9 cellular contexts compared by ENCODE assay signal in genomic region chr4:140300271-140300970, GRCh38.
DNase-seq lines count a peak whose midpoint lies in the region; FAIRE-seq and TF ChIP-seq lines count a peak whose summit lies in the region.
"Had no signal": no experiment of that assay in that cellular context is flagged by ENCODE, and none has a peak within 500 bp of the region (broad histone marks: within the 10 kb centered on the region; RNA-seq: fewer than 3 reads in every experiment).

No MANE protein-coding gene starts in this region.

- no peaks in the 10 kb centered on the region for H3K79me1 ChIP-seq in H1 (ENCODE audit: low read depth, low read length)

- WGBS in H1 (ENCODE audit: extremely low coverage in 1 of 2, insufficient coverage in 1 of 2, insufficient read length in 1 of 2, insufficient replicate concordance in 2 of 2, low coverage in 1 of 2, low lambda C conversion rate in 2 of 2, missing lambda C conversion rate in 1 of 2), 2 experiments = 81% methylated on average over 4 of the region's 4 CpGs; no CpG with 5 or more reads in 1 of the 2 experiments

- H3K18ac ChIP-seq in H1 (ENCODE audit: extremely low read depth, low read length) = no peak overlapping the region

- H3K4ac ChIP-seq in H1 (replicated peaks; ENCODE audit: insufficient read length, low read depth, low read length) = no peak overlapping the region

- intact Hi-C loops in ascending aorta (cut with DNase I) = no loop called here

- no peak overlapping the region for H3K9ac ChIP-seq in H1 (replicated peaks in 1 of 4; ENCODE audit: extremely low read depth in 1 of 4, low read depth in 3 of 4, low read length in 3 of 4)

- H3K79me2 ChIP-seq in H1 (ENCODE audit: control insufficient read depth in 1 of 2, insufficient read depth in 2 of 2, low read length in 2 of 2) = no peaks in the 10 kb centered on the region

- H3K27me3 ChIP-seq in H1 (replicated peaks in 1 of 4; ENCODE audit: control insufficient read depth in 3 of 4, extremely low read depth in 1 of 4, insufficient read depth in 3 of 4, low read length in 3 of 4) = no peaks in the 10 kb centered on the region; a peak in 1 of 7 replicates
- H3K27me3 ChIP-seq in ascending aorta = no peaks in the 10 kb centered on the region
- H3K27me3 ChIP-seq: body of pancreas had no signal

- H2BK12ac ChIP-seq in H1 (ENCODE audit: low read depth, low read length) = no peak overlapping the region

- H3K4me3 ChIP-seq in H1 (ENCODE audit: extremely low read depth in 1 of 4, insufficient read depth in 2 of 4, low read depth in 3 of 4, low read length in 4 of 4) = no peak overlapping the region
- no peak overlapping the region for H3K4me3 ChIP-seq in coronary artery
- H3K4me3 ChIP-seq in ascending aorta = no peak overlapping the region
- H3K4me3 ChIP-seq: body of pancreas had no signal

- DNase-seq in NCI-H345 (lab: John Stamatoyannopoulos, UW) = peak; percentile 6
- DNase-seq in NCI-H345 treated with DMSO at 0.1 percent for 48 hours (lab: John Stamatoyannopoulos, UW; ENCODE audit: unreplicated experiment) = no peak
- DNase-seq in NCI-H2029 (lab: John Stamatoyannopoulos, UW) = peak; percentile 56
- peak in 1 of 2 experiments; percentile 40 for DNase-seq in H1 (ENCODE audit: low read depth in 1 of 2, low spot score in 2 of 2)
- DNase-seq in occipital lobe (lab: John Stamatoyannopoulos, UW) = peak; percentile 16
- no peak for DNase-seq in coronary artery (ENCODE audit: low spot score)
- DNase-seq in ascending aorta (ENCODE audit: low spot score in 2 of 2) = no peak
- no peak for DNase-seq in NCI-H1930 (lab: John Stamatoyannopoulos, UW)

- no peak for TF ChIP-seq RAD21 in H1 (IDR thresholded peaks at IDR 0.05 in 1 of 2, conservative IDR thresholded peaks at IDR 0.05 in 1 of 2; ENCODE audit: low read depth in 2 of 2, low read length in 2 of 2)

- CTCF ChIA-PET in H1 (lab: Charles Lee; ENCODE audit: partially characterized antibody) = interaction anchor here (1.0 to 3.0 kb wide), 4 partner anchors 9 to 35 kb away, joined by 3 to 9 read pairs (median 4); no protein-coding TSS in a partner anchor

- TF ChIP-seq EP300 in H1 (IDR thresholded peaks at IDR 0.05; ENCODE audit: borderline replicate concordance in 1 of 2, low read depth in 2 of 2, low read length in 2 of 2) = no peak

- no peak overlapping the region for H2BK120ac ChIP-seq in H1 (replicated peaks; ENCODE audit: low read depth, low read length)

- no peak overlapping the region for H3K14ac ChIP-seq in H1 (ENCODE audit: insufficient read length)

- no peak overlapping the region for H2BK20ac ChIP-seq in H1 (ENCODE audit: low read length)

- no peak overlapping the region for H2BK15ac ChIP-seq in H1 (ENCODE audit: low read length)

- H2AFZ ChIP-seq in H1 (ENCODE audit: low read length) = peak overlapping the region; percentile 49; the same call in 1 of the 2 replicates

- peaks cover 0 to 9% (median 4%) of the 10 kb centered on the region in 4 experiments; a peak in 3 of 7 replicates for H3K4me1 ChIP-seq in H1 (replicated peaks in 1 of 4; ENCODE audit: control insufficient read depth in 3 of 4, insufficient read depth in 4 of 4, low read length in 3 of 4)
- H3K4me1 ChIP-seq in ascending aorta = peaks cover 0 to 6% of the 10 kb centered on the region in 2 donors

- no peaks in the 10 kb centered on the region for H3K23me2 ChIP-seq in H1 (ENCODE audit: low read depth, low read length)

- H3K9me3 ChIP-seq in H1 (ENCODE audit: insufficient read depth in 2 of 2, low read depth in 1 of 2, low read length in 1 of 2) (no peaks in the 10 kb centered on the region), ascending aorta (no peaks in the 10 kb centered on the region)
- H3K9me3 ChIP-seq: body of pancreas had no signal

- no peak overlapping the region for H3K4me2 ChIP-seq in H1 (ENCODE audit: insufficient read depth in 1 of 2, low read depth in 2 of 2, low read length in 2 of 2)

- H4K91ac ChIP-seq in H1 (replicated peaks; ENCODE audit: insufficient read length, low read length) = no peak overlapping the region

- no peak overlapping the region for H3K23ac ChIP-seq in H1 (ENCODE audit: insufficient read length)

- H2BK5ac ChIP-seq in H1 (ENCODE audit: low read depth, low read length) = no peak overlapping the region

- H3K27ac ChIP-seq in H1 (ENCODE audit: low read depth, low read length) = no peak overlapping the region
- H3K27ac ChIP-seq in coronary artery = no peak overlapping the region
- no peak overlapping the region for H3K27ac ChIP-seq in ascending aorta
- H3K27ac ChIP-seq: body of pancreas had no signal

- no peak overlapping the region; the same call in 1 of the 2 replicates for H4K8ac ChIP-seq in H1 (ENCODE audit: extremely low read depth, insufficient read depth, low read length)

- H3K36me3 ChIP-seq in H1 (ENCODE audit: control insufficient read depth in 2 of 4, insufficient read depth in 4 of 4, low read length in 3 of 4) (no peaks in the 10 kb centered on the region), ascending aorta (no peaks in the 10 kb centered on the region)

- no peak for TF ChIP-seq CTCF in H1 (IDR thresholded peaks at IDR 0.05; ENCODE audit: control extremely low read depth in 1 of 3, insufficient read depth in 1 of 3, low read depth in 1 of 3, low read length in 3 of 3)
- no peak for TF ChIP-seq CTCF in coronary artery (IDR thresholded peaks at IDR 0.05)
- no peak for TF ChIP-seq CTCF in ascending aorta (IDR thresholded peaks at IDR 0.05)

- FAIRE-seq in H1 (lab: Jason Lieb, UNC) = no peak

- no peak for TF ChIP-seq POLR2A in H1 (IDR thresholded peaks at IDR 0.05; ENCODE audit: control extremely low read depth in 1 of 2, low read depth in 2 of 2, low read length in 2 of 2)

- H4K5ac ChIP-seq in H1 (ENCODE audit: insufficient read length, low read depth, low read length) = no peak overlapping the region

- no peak overlapping the region for H2AK5ac ChIP-seq in H1 (ENCODE audit: low read depth, low read length)

- H3K56ac ChIP-seq in H1 (replicated peaks; ENCODE audit: insufficient read length, low read depth, low read length) = no peak overlapping the region

- POLR2A ChIA-PET in H1 (lab: Charles Lee; ENCODE audit: partially characterized antibody) = interaction anchor here (1.7 kb wide), 1 partner anchor 14 kb away, joined by 4 read pairs; no protein-coding TSS in a partner anchor

- H4K20me1 ChIP-seq in H1 (replicated peaks in 1 of 2; ENCODE audit: control insufficient read depth in 1 of 2, insufficient read depth in 2 of 2, low read length in 2 of 2) = no peaks in the 10 kb centered on the region

TF ChIP-seq in H1, 55 proteins besides CTCF, POLR2A, EP300 and RAD21 (continues in another document):
- no peak for TF ChIP-seq CEBPB (IDR thresholded peaks at IDR 0.05; ENCODE audit: low read depth, low read length)
- no peak for TF ChIP-seq SIRT6 (IDR thresholded peaks at IDR 0.05; ENCODE audit: low read length)
- TF ChIP-seq RFX5 (IDR thresholded peaks at IDR 0.05; ENCODE audit: borderline replicate concordance, low read depth, low read length) = no peak
- no peak for TF ChIP-seq KDM1A (IDR thresholded peaks at IDR 0.05; ENCODE audit: borderline replicate concordance, low read length)
- TF ChIP-seq PHF8 (conservative IDR thresholded peaks at IDR 0.05; ENCODE audit: low read depth, low read length) = no peak
- no peak for TF ChIP-seq USF2 (IDR thresholded peaks at IDR 0.05; ENCODE audit: low read length)
- TF ChIP-seq FOSL1 (IDR thresholded peaks at IDR 0.05; ENCODE audit: insufficient read depth, low read depth, low read length) = no peak
- no peak for TF ChIP-seq CHD1 (IDR thresholded peaks at IDR 0.05; ENCODE audit: low read depth, low read length)

Comparison
In these comparisons a context has a peak if more than half of its experiments do, and no peak if none do; other contexts are left out.
1. DNase-seq: peak in NCI-H345 (single experiment), NCI-H2029 (single experiment) and occipital lobe (single experiment); none in NCI-H345 treated with DMSO at 0.1 percent for 48 hours (single experiment), coronary artery (single experiment), ascending aorta (0 of 2) and NCI-H1930 (0 of 2).